8 cellular contexts compared by ENCODE assay signal in the genomic region with DNA sequence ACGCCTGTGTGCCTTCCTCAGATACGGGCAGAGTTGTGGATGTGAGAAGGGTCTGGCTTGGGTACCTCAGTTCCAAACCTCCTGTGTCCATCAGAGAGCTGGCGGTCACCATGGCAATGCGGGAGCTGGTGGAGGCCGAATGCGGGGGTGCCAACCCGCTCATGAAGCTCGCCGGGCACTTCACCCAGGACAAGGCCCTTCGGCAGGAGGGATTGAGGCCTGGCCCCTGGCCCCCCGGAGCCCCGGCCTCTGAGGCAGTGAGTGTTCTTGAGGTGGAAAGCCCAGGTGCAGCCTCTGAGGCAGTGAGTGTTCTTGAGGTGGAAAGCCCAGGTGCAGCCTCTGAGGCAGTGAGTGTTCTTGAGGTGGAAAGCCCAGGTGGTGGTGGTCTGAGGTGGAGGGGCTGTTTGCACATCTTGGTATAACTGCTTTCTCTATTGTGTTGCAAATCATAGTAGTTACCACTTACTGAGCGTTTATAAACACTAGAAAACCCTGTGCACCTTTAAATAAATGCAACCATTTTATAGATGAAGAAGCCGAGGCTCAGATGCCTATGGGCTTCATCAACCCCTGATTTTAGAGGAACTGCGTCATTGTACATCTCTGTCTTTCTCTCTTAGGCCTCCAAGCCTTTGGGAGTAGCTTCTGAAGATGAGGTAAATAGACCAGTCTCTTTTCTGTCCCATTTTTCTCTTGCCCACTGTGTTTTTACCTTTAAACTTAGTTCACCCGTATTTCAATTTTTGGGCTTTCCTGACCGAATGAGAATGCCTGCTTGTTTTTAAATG. TPM values are rescaled to one million over a fixed set of nuclear protein-coding genes. Genes with fewer than 3 reads are reported as not detected.
DNase-seq lines count a peak whose midpoint lies in the region; ATAC-seq and TF ChIP-seq lines count a peak whose summit lies in the region.

No MANE protein-coding gene starts in this region.

- TF ChIP-seq CTCF in AG04449 (IDR thresholded peaks at IDR 0.05; ENCODE audit: insufficient read depth, low read length, missing control alignments) = no peak
- TF ChIP-seq CTCF in PC-3 (conservative IDR thresholded peaks at IDR 0.05; ENCODE audit: low read depth, low read length) = no peak
- TF ChIP-seq CTCF in mammary epithelial cell (conservative IDR thresholded peaks at IDR 0.05 in 1 of 2, IDR thresholded peaks at IDR 0.05 in 1 of 2; ENCODE audit: extremely low read depth in 1 of 2, insufficient read depth in 1 of 2, low read depth in 1 of 2, low read length in 2 of 2) = no peak
- TF ChIP-seq CTCF in kidney epithelial cell (IDR thresholded peaks at IDR 0.05; ENCODE audit: insufficient read depth, low read length, poor library complexity, severe bottlenecking) = no peak

- H4K20me1 ChIP-seq in PC-3 (ENCODE audit: low read length) (0 out of 2 replicates have a peak, but pooled peaks cover 3% of the 10 kb centered on the region), mammary epithelial cell (ENCODE audit: insufficient read depth, low read length) (no peaks in the 10 kb centered on the region)

- POLR2A ChIA-PET in AG04449 (lab: Yijun Ruan, JAX) (no interaction called here), PC-3 (lab: Charles Lee; ENCODE audit: unreplicated experiment) (no interaction called here)

- H3K27me3 ChIP-seq in PC-3 (ENCODE audit: low read length) (no peaks in the 10 kb centered on the region), mammary epithelial cell (ENCODE audit: insufficient read depth, low read length) (no peaks in the 10 kb centered on the region), kidney epithelial cell (ENCODE audit: control insufficient read depth, insufficient read depth, low read length) (no peaks in the 10 kb centered on the region)

- H3F3A ChIP-seq in PC-3 (ENCODE audit: low read length, unreplicated experiment) = no peaks in the 10 kb centered on the region

- H3K9me2 ChIP-seq in PC-3 (replicated peaks; ENCODE audit: low read length) = no peaks in the 10 kb centered on the region

- 28% methylated on average over 12 of the region's 17 CpGs for WGBS in mammary epithelial cell (ENCODE audit: low coverage, missing lambda C conversion rate)

- dilution Hi-C loops in mammary epithelial cell (cut with HindIII; ENCODE audit: low sequenced_read_pairs) = no loop called here

- in situ Hi-C loops in mammary epithelial cell (cut with MboI; ENCODE audit: low sequenced_read_pairs in 2 of 2) = no loop called here

- H3K4me3 ChIP-seq in AG04449 (ENCODE audit: low read depth, low read length) = peak overlapping the region; percentile 93
- peak overlapping the region; percentile 84 for H3K4me3 ChIP-seq in PC-3 (ENCODE audit: low read length)
- peak overlapping the region; percentile 45 to 99 (median 92) for H3K4me3 ChIP-seq in mammary epithelial cell (replicated peaks in 1 of 3; ENCODE audit: insufficient read depth in 1 of 3, low read depth in 2 of 3, low read length in 3 of 3)
- H3K4me3 ChIP-seq in kidney epithelial cell (ENCODE audit: low read depth, low read length) = peak overlapping the region; percentile 95

- no peaks in the 10 kb centered on the region; the same call in none of the 2 replicates for H3K36me3 ChIP-seq in PC-3 (ENCODE audit: low read depth, low read length)
- H3K36me3 ChIP-seq in mammary epithelial cell (ENCODE audit: insufficient read depth, low read length) = peaks cover 13% of the 10 kb centered on the region
- peaks cover 2% of the 10 kb centered on the region for H3K36me3 ChIP-seq in kidney epithelial cell (ENCODE audit: control insufficient read depth, insufficient read depth, low read length)

- ATAC-seq in GM21526 (IDR thresholded peaks at IDR 0.05; ENCODE audit: low FRiP score, unreplicated experiment) = peak; percentile 13
- no peak for ATAC-seq in PC-3
- ATAC-seq in GM19023 (IDR thresholded peaks at IDR 0.05; ENCODE audit: unreplicated experiment) = no peak
- no peak for ATAC-seq in HG02970 (IDR thresholded peaks at IDR 0.05; ENCODE audit: low FRiP score, unreplicated experiment)

- H3K27ac ChIP-seq in PC-3 (ENCODE audit: low read length) (no peak overlapping the region), mammary epithelial cell (ENCODE audit: insufficient read depth, low read depth, low read length) (no peak overlapping the region)

- intact Hi-C loops in PC-3 (cut with micrococcal nuclease) (no loop called here), mammary epithelial cell (cut with micrococcal nuclease) (no loop called here)

- no peaks in the 10 kb centered on the region for H3K9me3 ChIP-seq in PC-3 (ENCODE audit: low read length)
- H3K9me3 ChIP-seq in mammary epithelial cell (replicated peaks; ENCODE audit: insufficient read depth, low read length) = no peaks in the 10 kb centered on the region

- H3K4me1 ChIP-seq in PC-3 (ENCODE audit: insufficient read depth, low read length) (peaks cover 19% of the 10 kb centered on the region), mammary epithelial cell (ENCODE audit: insufficient read depth, low read length) (peaks cover 18% of the 10 kb centered on the region)

- peak overlapping the region; percentile 97 for H3K4me2 ChIP-seq in PC-3 (ENCODE audit: low read length)
- H3K4me2 ChIP-seq in mammary epithelial cell (ENCODE audit: insufficient read depth, low read depth, low read length) = peak overlapping the region; percentile 90

- H3K9ac ChIP-seq in PC-3 (ENCODE audit: low read length) (peak overlapping the region; percentile 86), mammary epithelial cell (ENCODE audit: insufficient read depth, low read length) (peak overlapping the region; percentile 61)

- BruUV-seq in PC-3 (replicated peaks; lab: Mats Ljungman, UMichigan) (no TSS peak), mammary epithelial cell (replicated peaks; lab: Mats Ljungman, UMichigan) (no TSS peak)

- H3K79me2 ChIP-seq in PC-3 (ENCODE audit: low read length) (peaks cover 32% of the 10 kb centered on the region), mammary epithelial cell (ENCODE audit: insufficient read depth, low read length) (peaks cover 27% of the 10 kb centered on the region)

- CTCF ChIA-PET in AG04449 (lab: Yijun Ruan, JAX) (interaction anchor here (1.5 to 5.3 kb wide), 5 partner anchors 12 to 77 kb away, joined by 3 to 100 read pairs (median 14); no protein-coding TSS in a partner anchor), PC-3 (lab: Charles Lee) (no interaction called here), mammary epithelial cell (lab: Charles Lee; ENCODE audit: low non-redundant PET) (no interaction called here)

- no peak for DNase-seq in AG04449 (ENCODE audit: low read depth, low spot score)
- DNase-seq in PC-3 = no peak
- DNase-seq in mammary epithelial cell = peak; percentile 17
- no peak for DNase-seq in kidney epithelial cell (ENCODE audit: low read depth)
- DNase-seq in stimulated activated CD8-positive, alpha-beta memory T cell treated with anti-CD3 and anti-CD28 coated beads, Interleukin-4, amount 100 ng/mL, for 48 hours = peak; percentile 31

- H2AFZ ChIP-seq in PC-3 (ENCODE audit: low read length) = peak overlapping the region; percentile 90
- peak overlapping the region; percentile 96 for H2AFZ ChIP-seq in mammary epithelial cell (ENCODE audit: low read depth, low read length)

RNA-seq across cellular contexts. Expression of a gene that starts 1.0 kb away (rescaled TPM):
- total RNA-seq in PC-3 (2014; rRNA removed) (19.4 and 20.0 TPM in 2 replicates), mammary epithelial cell (10 to 100 TPM; 25.0 to 25.5 TPM), kidney epithelial cell (25.0 and 32.1 TPM in 2 replicates)
- 14.0 TPM for polyA plus RNA-seq in mammary epithelial cell
- 6.7 TPM for polyA minus RNA-seq in mammary epithelial cell

Comparison
In these comparisons a context has a peak if more than half of its experiments do, and no peak if none do; other contexts are left out.
1. DNase-seq: peak in mammary epithelial cell (single experiment) and stimulated activated CD8-positive, alpha-beta memory T cell treated with anti-CD3 and anti-CD28 coated beads, Interleukin-4, amount 100 ng/mL, for 48 hours (single experiment); none in AG04449 (single experiment), PC-3 (single experiment) and kidney epithelial cell (single experiment).
2. Peak in every context shown above with its lines, with median percentiles within 50 percentile points of each other: H3K4me3 ChIP-seq.